In the genomic region with DNA sequence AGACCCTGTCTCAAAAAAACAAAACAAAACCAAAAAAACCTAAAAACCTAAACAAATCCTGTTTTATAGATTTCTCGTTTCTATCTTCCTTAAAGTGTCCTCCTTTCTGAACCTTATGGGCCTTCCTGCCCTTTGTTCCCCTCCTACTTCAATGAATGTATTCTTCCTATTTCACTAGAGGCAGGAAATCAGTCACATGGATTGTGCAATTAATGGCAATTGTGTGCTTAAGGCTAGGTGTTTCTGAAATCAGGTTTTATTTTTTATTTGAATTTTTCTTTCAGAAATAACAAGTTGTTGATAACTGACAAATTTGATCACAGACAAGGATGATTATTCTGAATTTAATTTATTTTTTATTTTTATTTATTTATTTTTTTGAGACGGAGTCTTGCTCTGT, we compare ENCODE assay signal across 19 cellular contexts.
DNase-seq lines count a peak whose midpoint lies in the region; ATAC-seq, FAIRE-seq and TF ChIP-seq lines count a peak whose summit lies in the region.
"Had no signal": no experiment of that assay in that cellular context is flagged by ENCODE, and none has a peak within 500 bp of the region (broad histone marks: within the 10 kb centered on the region; RNA-seq: fewer than 3 reads in every experiment).

No MANE protein-coding gene starts in this region.

- H3K27me3 ChIP-seq in breast epithelium = no peaks in the 10 kb centered on the region
- H3K27me3 ChIP-seq in bronchial epithelial cell (ENCODE audit: control insufficient read depth, insufficient read depth, low read length) = no peaks in the 10 kb centered on the region
- H3K27me3 ChIP-seq: BLaER1 had no signal

- POLR2A ChIA-PET in MCF 10A (lab: Yijun Ruan, JAX) = no interaction called here

- CTCF ChIA-PET in MCF 10A (lab: Yijun Ruan, JAX) = no interaction called here

- H3K4me3 ChIP-seq in breast epithelium (no peak overlapping the region), NB4 (ENCODE audit: low read depth, low read length) (no peak overlapping the region), bronchial epithelial cell (ENCODE audit: low read depth, low read length) (no peak overlapping the region)
- H3K4me3 ChIP-seq: BLaER1, GM23248 had no signal

- H3K9me3 Mint-ChIP-seq in MCF 10A (ENCODE audit: unreplicated experiment) = no peaks in the 10 kb centered on the region
- H3K9me3 Mint-ChIP-seq: CD8-positive, alpha-beta T cell had no signal

- H3K27ac Mint-ChIP-seq in MCF 10A (ENCODE audit: low read depth, unreplicated experiment) = no peak overlapping the region
- H3K27ac Mint-ChIP-seq: B cell; CD4-positive, CD25-positive, alpha-beta regulatory T cell; CD8-positive, alpha-beta T cell; H9 had no signal

- H3K27me3 Mint-ChIP-seq in MCF 10A (ENCODE audit: insufficient read depth, unreplicated experiment) = no peaks in the 10 kb centered on the region
- H3K27me3 Mint-ChIP-seq: B cell; CD4-positive, CD25-positive, alpha-beta regulatory T cell had no signal

- DNase-seq in MCF 10A (ENCODE audit: unreplicated experiment) (peak; percentile 30), breast epithelium (ENCODE audit: low spot score in 2 of 2) (no peak), NB4 (ENCODE audit: low read depth) (peak; percentile 8), bronchial epithelial cell (ENCODE audit: low read depth) (peak; percentile 12), T-helper 2 cell (no peak)
- DNase-seq: Caco-2; CD4-positive, CD25-positive, alpha-beta regulatory T cell; CD8-positive, alpha-beta T cell; DMS153; DND-41; GM23248; H9 had no signal

- TF ChIP-seq POLR2A in breast epithelium (IDR thresholded peaks at IDR 0.05) = no peak
- TF ChIP-seq POLR2A in NB4 (IDR thresholded peaks at IDR 0.05; ENCODE audit: extremely low read depth, insufficient read length) = no peak

- H3K36me3 Mint-ChIP-seq in MCF 10A (ENCODE audit: insufficient read depth, unreplicated experiment) = no peaks in the 10 kb centered on the region
- H3K36me3 Mint-ChIP-seq: CD4-positive, CD25-positive, alpha-beta regulatory T cell; CD8-positive, alpha-beta T cell had no signal

- BruUV-seq in MCF 10A (replicated peaks; lab: Mats Ljungman, UMichigan) = no TSS peak

- H3K36me3 ChIP-seq in breast epithelium (no peaks in the 10 kb centered on the region), bronchial epithelial cell (ENCODE audit: control insufficient read depth, insufficient read depth, low read length) (no peaks in the 10 kb centered on the region)
- H3K36me3 ChIP-seq: BLaER1 had no signal

- no peak overlapping the region for H3K27ac ChIP-seq in breast epithelium
- H3K27ac ChIP-seq: BLaER1, C4-2B, GM23248 had no signal

- no peak for FAIRE-seq in bronchial epithelial cell (lab: Jason Lieb, UNC)
- FAIRE-seq: G401.6, GM12892 had no signal

- no peaks in the 10 kb centered on the region for H3K4me1 ChIP-seq in breast epithelium
- H3K4me1 ChIP-seq: BLaER1 had no signal

- ATAC-seq in HG03135 (IDR thresholded peaks at IDR 0.05; ENCODE audit: unreplicated experiment) = no peak
- ATAC-seq: CD8-positive, alpha-beta T cell; HCT116 had no signal

- no peak overlapping the region for H3K4me3 Mint-ChIP-seq in MCF 10A (ENCODE audit: unreplicated experiment)
- H3K4me3 Mint-ChIP-seq: B cell; CD4-positive, CD25-positive, alpha-beta regulatory T cell; CD8-positive, alpha-beta T cell; H9 had no signal

- TF ChIP-seq CTCF in MCF 10A (IDR thresholded peaks at IDR 0.05; ENCODE audit: unreplicated experiment) = no peak
- TF ChIP-seq CTCF in breast epithelium (IDR thresholded peaks at IDR 0.05) = no peak
- TF ChIP-seq CTCF in NB4 (IDR thresholded peaks at IDR 0.05; ENCODE audit: low read depth, low read length) = no peak
- no peak for TF ChIP-seq CTCF in bronchial epithelial cell (IDR thresholded peaks at IDR 0.05; ENCODE audit: insufficient read depth, low read length, severe bottlenecking)

- peaks cover 0 to 3% of the 10 kb centered on the region in 2 donors for H3K9me3 ChIP-seq in breast epithelium
- H3K9me3 ChIP-seq: Caco-2 had no signal

- intact Hi-C loops in MCF 10A (cut with micrococcal nuclease) (no loop called here), breast epithelium (cut with DNase I; ENCODE audit: low total_unique reads) (no loop called here)

- H3K4me1 Mint-ChIP-seq in MCF 10A (ENCODE audit: insufficient read depth, unreplicated experiment) = no peaks in the 10 kb centered on the region
- H3K4me1 Mint-ChIP-seq: B cell; CD4-positive, CD25-positive, alpha-beta regulatory T cell had no signal

Comparison
In these comparisons a context has a peak if more than half of its experiments do, and no peak if none do; other contexts are left out.
1. DNase-seq: peak in MCF 10A (single experiment), NB4 (single experiment) and bronchial epithelial cell (single experiment); none in breast epithelium (0 of 2) and T-helper 2 cell (0 of 5).